ENCODE assay signal across 2 cellular contexts in genomic region chr6:110826236-110827129, GRCh38.
TF ChIP-seq lines count a peak whose summit lies in the region.

No MANE protein-coding gene starts in this region.

TF ChIP-seq in IMR-90, 13 proteins besides CTCF, POLR2A, EP300 and RAD21:
- TF ChIP-seq BHLHE40 (IDR thresholded peaks at IDR 0.05; ENCODE audit: low read depth, low read length): no peak
- TF ChIP-seq ELK1 (IDR thresholded peaks at IDR 0.05; ENCODE audit: borderline replicate concordance, low read depth, low read length): no peak
- no peak for TF ChIP-seq RCOR1 (IDR thresholded peaks at IDR 0.05; ENCODE audit: insufficient replicate concordance, low read length)
- TF ChIP-seq MAZ (IDR thresholded peaks at IDR 0.05; ENCODE audit: borderline replicate concordance, low read depth, low read length): no peak
- TF ChIP-seq FOS (IDR thresholded peaks at IDR 0.05; ENCODE audit: low read depth, low read length): no peak
- TF ChIP-seq MXI1 (IDR thresholded peaks at IDR 0.05; ENCODE audit: borderline replicate concordance, low read depth, low read length): no peak

TF ChIP-seq in HepG2, 621 proteins besides CTCF, POLR2A, EP300 and RAD21:
- TF ChIP-seq ZNF687 (CRISPR knock-in tag; IDR thresholded peaks at IDR 0.05): peak; percentile 33
- TF ChIP-seq EZH2 (conservative IDR thresholded peaks at IDR 0.05; ENCODE audit: low read depth, low read length): no peak
- TF ChIP-seq, protein P1, sequence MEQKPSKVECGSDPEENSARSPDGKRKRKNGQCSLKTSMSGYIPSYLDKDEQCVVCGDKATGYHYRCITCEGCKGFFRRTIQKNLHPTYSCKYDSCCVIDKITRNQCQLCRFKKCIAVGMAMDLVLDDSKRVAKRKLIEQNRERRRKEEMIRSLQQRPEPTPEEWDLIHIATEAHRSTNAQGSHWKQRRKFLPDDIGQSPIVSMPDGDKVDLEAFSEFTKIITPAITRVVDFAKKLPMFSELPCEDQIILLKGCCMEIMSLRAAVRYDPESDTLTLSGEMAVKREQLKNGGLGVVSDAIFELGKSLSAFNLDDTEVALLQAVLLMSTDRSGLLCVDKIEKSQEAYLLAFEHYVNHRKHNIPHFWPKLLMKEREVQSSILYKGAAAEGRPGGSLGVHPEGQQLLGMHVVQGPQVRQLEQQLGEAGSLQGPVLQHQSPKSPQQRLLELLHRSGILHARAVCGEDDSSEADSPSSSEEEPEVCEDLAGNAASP (CRISPR knock-in tag; IDR thresholded peaks at IDR 0.05; ENCODE audit: borderline replicate concordance): peak; percentile 61; the same call in 1 of the 2 replicates
- TF ChIP-seq, protein P2, sequence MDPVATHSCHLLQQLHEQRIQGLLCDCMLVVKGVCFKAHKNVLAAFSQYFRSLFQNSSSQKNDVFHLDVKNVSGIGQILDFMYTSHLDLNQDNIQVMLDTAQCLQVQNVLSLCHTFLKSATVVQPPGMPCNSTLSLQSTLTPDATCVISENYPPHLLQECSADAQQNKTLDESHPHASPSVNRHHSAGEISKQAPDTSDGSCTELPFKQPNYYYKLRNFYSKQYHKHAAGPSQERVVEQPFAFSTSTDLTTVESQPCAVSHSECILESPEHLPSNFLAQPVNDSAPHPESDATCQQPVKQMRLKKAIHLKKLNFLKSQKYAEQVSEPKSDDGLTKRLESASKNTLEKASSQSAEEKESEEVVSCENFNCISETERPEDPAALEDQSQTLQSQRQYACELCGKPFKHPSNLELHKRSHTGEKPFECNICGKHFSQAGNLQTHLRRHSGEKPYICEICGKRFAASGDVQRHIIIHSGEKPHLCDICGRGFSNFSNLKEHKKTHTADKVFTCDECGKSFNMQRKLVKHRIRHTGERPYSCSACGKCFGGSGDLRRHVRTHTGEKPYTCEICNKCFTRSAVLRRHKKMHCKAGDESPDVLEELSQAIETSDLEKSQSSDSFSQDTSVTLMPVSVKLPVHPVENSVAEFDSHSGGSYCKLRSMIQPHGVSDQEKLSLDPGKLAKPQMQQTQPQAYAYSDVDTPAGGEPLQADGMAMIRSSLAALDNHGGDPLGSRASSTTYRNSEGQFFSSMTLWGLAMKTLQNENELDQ (CRISPR knock-in tag; IDR thresholded peaks at IDR 0.05; ENCODE audit: borderline replicate concordance): no peak
- TF ChIP-seq ZFX (CRISPR knock-in tag; IDR thresholded peaks at IDR 0.05; ENCODE audit: low read depth): peak; percentile 62
- no peak for TF ChIP-seq NKX3-1 (CRISPR knock-in tag; IDR thresholded peaks at IDR 0.05)
- no peak for TF ChIP-seq KDM6A (CRISPR knock-in tag; IDR thresholded peaks at IDR 0.05; ENCODE audit: low read depth)
- TF ChIP-seq REXO4 (CRISPR knock-in tag; IDR thresholded peaks at IDR 0.05; ENCODE audit: borderline replicate concordance): no peak
- no peak for TF ChIP-seq ZNF558 (CRISPR knock-in tag; IDR thresholded peaks at IDR 0.05; ENCODE audit: borderline replicate concordance)
- TF ChIP-seq ZFY (CRISPR knock-in tag; IDR thresholded peaks at IDR 0.05): peak; percentile 73
- TF ChIP-seq KAT8 (CRISPR knock-in tag; IDR thresholded peaks at IDR 0.05): no peak
- TF ChIP-seq TOE1 (CRISPR knock-in tag; IDR thresholded peaks at IDR 0.05): no peak
- TF ChIP-seq ZNF780A (CRISPR knock-in tag; IDR thresholded peaks at IDR 0.05): no peak
- no peak for TF ChIP-seq ATF7-NPFF (CRISPR knock-in tag; IDR thresholded peaks at IDR 0.05; ENCODE audit: low read depth)
